ENCODE assay signal across 8 cellular contexts in genomic region chr10:33334170-33334838, GRCh38. TPM values are rescaled to one million over a fixed set of nuclear protein-coding genes. Genes with fewer than 3 reads are reported as not detected.
DNase-seq lines count a peak whose midpoint lies in the region; ATAC-seq lines count a peak whose summit lies in the region.

NRP1 (minus strand) TSS chr10:33334667; CDS start chr10:33334382, 285 bp downstream.

- H3K9me3 Mint-ChIP-seq in activated T-helper 2 cell treated with anti-CD3 and anti-CD28 coated beads, Interferon-gamma antibody, Interleukin-2, Interleukin-4, amounts not matched to agents 10 μg/mL and 5 μg/mL and 100 μg/mL, durations not matched to agents 14 hours and 24 hours and 36 hours = no peaks in the 10 kb centered on the region

- peak within 1 kb of the TSS; percentile 57 for H3K4me3 ChIP-seq in Jurkat, Clone E6-1 (ENCODE audit: low read length)
- H3K4me3 ChIP-seq in neuron (ENCODE audit: low read length) = peak within 1 kb of the TSS; percentile 63

- H2AFZ ChIP-seq in neuron (ENCODE audit: low read depth, low read length) = peak within 1 kb of the TSS; percentile 86

- DNase-seq in GM03348 (ENCODE audit: low spot score) (peak; percentile 87), germinal center (ENCODE audit: low spot score) (peak; percentile 7), activated gamma-delta T cell (lab: John Stamatoyannopoulos, UW) (no peak), AML-193 (lab: John Stamatoyannopoulos, UW) (no peak)
- DNase-seq in Jurkat, Clone E6-1 (ENCODE audit: low read depth, low spot score) = no peak
- no peak for DNase-seq in activated T-helper 2 cell treated with anti-CD3 and anti-CD28 coated beads, Interferon-gamma antibody, Interleukin-2, Interleukin-4, amounts not matched to agents 10 μg/mL and 5 μg/mL and 100 μg/mL, durations not matched to agents 14 hours and 24 hours and 36 hours (ENCODE audit: low spot score)

- H3K27me3 Mint-ChIP-seq in activated T-helper 2 cell treated with anti-CD3 and anti-CD28 coated beads, Interferon-gamma antibody, Interleukin-2, Interleukin-4, amounts not matched to agents 10 μg/mL and 5 μg/mL and 100 μg/mL, durations not matched to agents 14 hours and 24 hours and 36 hours (ENCODE audit: low read depth) = peaks cover 65% of the 10 kb centered on the region

- H3K4me1 ChIP-seq in neuron (ENCODE audit: insufficient read depth, low read length) = peaks cover 44% of the 10 kb centered on the region

- intact Hi-C loops in activated T-helper 2 cell treated with anti-CD3 and anti-CD28 coated beads, Interferon-gamma antibody, Interleukin-2, Interleukin-4, amounts not matched to agents 10 μg/mL and 5 μg/mL and 100 μg/mL, durations not matched to agents 14 hours and 24 hours and 36 hours (cut with micrococcal nuclease) = loop anchor here (2.0 to 10.0 kb wide), 3 partner anchors 42 to 330 kb away; no protein-coding TSS in a partner anchor

- peak within 1 kb of the TSS; percentile 67 for H3K27ac Mint-ChIP-seq in activated T-helper 2 cell treated with anti-CD3 and anti-CD28 coated beads, Interferon-gamma antibody, Interleukin-2, Interleukin-4, amounts not matched to agents 10 μg/mL and 5 μg/mL and 100 μg/mL, durations not matched to agents 14 hours and 24 hours and 36 hours

- H3K4me1 Mint-ChIP-seq in activated T-helper 2 cell treated with anti-CD3 and anti-CD28 coated beads, Interferon-gamma antibody, Interleukin-2, Interleukin-4, amounts not matched to agents 10 μg/mL and 5 μg/mL and 100 μg/mL, durations not matched to agents 14 hours and 24 hours and 36 hours (ENCODE audit: low read depth) = peaks cover 35% of the 10 kb centered on the region

- peaks cover 9% of the 10 kb centered on the region for H3K36me3 ChIP-seq in neuron (ENCODE audit: insufficient read depth, low read length)

- no peak for ATAC-seq in GM18520 (IDR thresholded peaks at IDR 0.05; ENCODE audit: unreplicated experiment)

- no peaks in the 10 kb centered on the region for H3K36me3 Mint-ChIP-seq in activated T-helper 2 cell treated with anti-CD3 and anti-CD28 coated beads, Interferon-gamma antibody, Interleukin-2, Interleukin-4, amounts not matched to agents 10 μg/mL and 5 μg/mL and 100 μg/mL, durations not matched to agents 14 hours and 24 hours and 36 hours (ENCODE audit: low read depth)

- H3K27me3 ChIP-seq in neuron (ENCODE audit: insufficient read depth, low read length) = no peaks in the 10 kb centered on the region

- H3K4me3 Mint-ChIP-seq in activated T-helper 2 cell treated with anti-CD3 and anti-CD28 coated beads, Interferon-gamma antibody, Interleukin-2, Interleukin-4, amounts not matched to agents 10 μg/mL and 5 μg/mL and 100 μg/mL, durations not matched to agents 14 hours and 24 hours and 36 hours (ENCODE audit: low read depth) = peak within 1 kb of the TSS; percentile 86

- H3K9me3 ChIP-seq in neuron (ENCODE audit: low read length) = no peaks in the 10 kb centered on the region

RNA-seq across cellular contexts. Expression of gene NRP1, which starts in this region (rescaled TPM):
- polyA plus RNA-seq in Jurkat, Clone E6-1 (2012; ENCODE audit: insufficient read depth, insufficient read length) = 0.59 TPM
- 6.1 and 6.6 TPM in 2 replicates for total RNA-seq in activated T-helper 2 cell treated with anti-CD3 and anti-CD28 coated beads, Interferon-gamma antibody, Interleukin-2, Interleukin-4, amounts not matched to agents 10 μg/mL and 5 μg/mL and 100 μg/mL, durations not matched to agents 14 hours and 24 hours and 36 hours

Comparison
In these comparisons a context has a peak if more than half of its experiments do, and no peak if none do; other contexts are left out.
1. DNase-seq: peak in GM03348 (single experiment) and germinal center (single experiment); none in Jurkat, Clone E6-1 (single experiment), activated T-helper 2 cell treated with anti-CD3 and anti-CD28 coated beads, Interferon-gamma antibody, Interleukin-2, Interleukin-4, amounts not matched to agents 10 μg/mL and 5 μg/mL and 100 μg/mL, durations not matched to agents 14 hours and 24 hours and 36 hours (single experiment), activated gamma-delta T cell (single experiment) and AML-193 (0 of 2).